ENCODE assay signal across 8 cellular contexts in the genomic region with DNA sequence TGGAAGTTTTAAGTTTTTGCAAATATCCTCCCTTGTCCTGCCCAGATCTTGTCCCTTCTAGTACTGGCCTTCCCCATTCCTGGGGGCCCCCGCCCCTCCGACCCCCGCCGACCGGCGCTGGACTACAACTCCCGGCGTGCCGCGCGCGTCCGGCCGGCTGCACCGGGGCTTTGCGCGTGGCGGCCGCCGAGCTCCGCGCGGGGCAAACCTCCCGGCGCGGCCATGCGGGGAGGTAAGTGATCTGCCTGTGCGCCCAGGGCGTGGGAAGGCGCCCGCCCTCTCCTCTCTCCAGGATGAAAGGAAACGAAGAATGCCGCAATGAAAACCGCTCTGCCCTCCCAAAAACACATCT. TPM values are rescaled to one million over a fixed set of nuclear protein-coding genes. Genes with fewer than 3 reads are reported as not detected.
DNase-seq lines count a peak whose midpoint lies in the region; ATAC-seq and TF ChIP-seq lines count a peak whose summit lies in the region.

No MANE protein-coding gene starts in this region.

- no peaks in the 10 kb centered on the region for H3K27me3 ChIP-seq in tibial artery

- H3K9me3 ChIP-seq in tibial artery, result no peaks in the 10 kb centered on the region

- no peaks in the 10 kb centered on the region for H3K36me3 Mint-ChIP-seq in CD14-positive monocyte
- no peaks in the 10 kb centered on the region for H3K36me3 Mint-ChIP-seq in activated T-helper 17 cell treated with anti-CD3 and anti-CD28 coated beads, Interleukin-2, amount 50 U/mL, for 72 hours (ENCODE audit: low read depth)
- H3K36me3 Mint-ChIP-seq in naive thymus-derived CD8-positive, alpha-beta T cell, result peaks cover 0 to 3% (median 0%) of the 10 kb centered on the region in 3 donors

- peaks cover 0 to 44% (median 17%) of the 10 kb centered on the region in 4 donors for H3K4me1 ChIP-seq in tibial artery

- H3K27ac ChIP-seq in tibial artery, result peak overlapping the region; percentile 85 to 88

- H3K4me3 Mint-ChIP-seq in CD14-positive monocyte, result peak overlapping the region; percentile 94 to 95
- peak overlapping the region; percentile 78 for H3K4me3 Mint-ChIP-seq in activated T-helper 17 cell treated with anti-CD3 and anti-CD28 coated beads, Interleukin-2, amount 50 U/mL, for 72 hours
- H3K4me3 Mint-ChIP-seq in naive thymus-derived CD8-positive, alpha-beta T cell, result peak overlapping the region; percentile 80 to 95 (median 90)

- POLR2A ChIA-PET in naive thymus-derived CD8-positive, alpha-beta T cell (lab: Charles Lee), result interaction anchor here (0.7 to 1.6 kb wide), 6 partner anchors 11 to 275 kb away, joined by 3 to 9 read pairs (median 3); a partner anchor contains a TSS

- ATAC-seq in GM18907 (IDR thresholded peaks at IDR 0.05; ENCODE audit: unreplicated experiment) (peak; percentile 77), HG03097 (IDR thresholded peaks at IDR 0.05; ENCODE audit: low FRiP score, unreplicated experiment) (peak; percentile 60)
- peak; percentile 73 for ATAC-seq in activated T-helper 17 cell treated with anti-CD3 and anti-CD28 coated beads, Interleukin-2, amount 50 U/mL, for 72 hours (replicated peaks)
- ATAC-seq in naive thymus-derived CD8-positive, alpha-beta T cell, result peak; percentile 71 to 81

- DNase-seq in CD14-positive monocyte (ENCODE audit: low spot score), result no peak
- peak; percentile 81 for DNase-seq in OCI-M1 (lab: John Stamatoyannopoulos, UW)
- peak; percentile 15 for DNase-seq in fibroblast of peridontal ligament (ENCODE audit: extremely low read depth)
- DNase-seq in naive thymus-derived CD8-positive, alpha-beta T cell, result peak in 9 of 10 donors; percentile 27 to 67 (median 48)
- DNase-seq in tibial artery, result peak; percentile 27 to 76

- no peaks in the 10 kb centered on the region for H3K27me3 Mint-ChIP-seq in CD14-positive monocyte (ENCODE audit: low read depth in 3 of 3)
- peaks cover 25% of the 10 kb centered on the region for H3K27me3 Mint-ChIP-seq in activated T-helper 17 cell treated with anti-CD3 and anti-CD28 coated beads, Interleukin-2, amount 50 U/mL, for 72 hours
- H3K27me3 Mint-ChIP-seq in naive thymus-derived CD8-positive, alpha-beta T cell, result peaks cover 0 to 5% (median 3%) of the 10 kb centered on the region in 5 donors

- intact Hi-C loops in CD14-positive monocyte (cut with micrococcal nuclease), result no loop called here
- intact Hi-C loops in tibial artery (cut with DNase I; ENCODE audit: low total_unique reads), result no loop called here

- TF ChIP-seq CTCF in CD14-positive monocyte (IDR thresholded peaks at IDR 0.05) (no peak), tibial artery (IDR thresholded peaks at IDR 0.05) (no peak)

- H3K4me3 ChIP-seq in tibial artery, result peak overlapping the region; percentile 77 to 84

- peak overlapping the region in 6 of 7 donors; percentile 50 to 86 (median 62) for H3K27ac Mint-ChIP-seq in CD14-positive monocyte
- no peak overlapping the region for H3K27ac Mint-ChIP-seq in activated T-helper 17 cell treated with anti-CD3 and anti-CD28 coated beads, Interleukin-2, amount 50 U/mL, for 72 hours
- peak overlapping the region in 9 of 10 donors; percentile 68 to 89 (median 84) for H3K27ac Mint-ChIP-seq in naive thymus-derived CD8-positive, alpha-beta T cell

- no peaks in the 10 kb centered on the region for H3K36me3 ChIP-seq in tibial artery

- peaks cover 39% of the 10 kb centered on the region for H3K4me1 Mint-ChIP-seq in CD14-positive monocyte
- H3K4me1 Mint-ChIP-seq in activated T-helper 17 cell treated with anti-CD3 and anti-CD28 coated beads, Interleukin-2, amount 50 U/mL, for 72 hours, result peaks cover 17% of the 10 kb centered on the region
- peaks cover 17 to 44% (median 42%) of the 10 kb centered on the region in 4 donors for H3K4me1 Mint-ChIP-seq in naive thymus-derived CD8-positive, alpha-beta T cell

- H3K9me3 Mint-ChIP-seq in CD14-positive monocyte, result peaks cover 4 to 17% (median 13%) of the 10 kb centered on the region in 7 donors
- no peaks in the 10 kb centered on the region for H3K9me3 Mint-ChIP-seq in activated T-helper 17 cell treated with anti-CD3 and anti-CD28 coated beads, Interleukin-2, amount 50 U/mL, for 72 hours
- peaks cover 0 to 3% (median 0%) of the 10 kb centered on the region in 9 donors for H3K9me3 Mint-ChIP-seq in naive thymus-derived CD8-positive, alpha-beta T cell

RNA-seq across cellular contexts. Expression of a gene that starts 3.2 kb away (rescaled TPM):
- polyA plus RNA-seq in CD14-positive monocyte, result under 1 TPM; 0.39 to 0.56 TPM
- total RNA-seq in activated T-helper 17 cell treated with anti-CD3 and anti-CD28 coated beads, Interleukin-2, amount 50 U/mL, for 72 hours, result not detected
- total RNA-seq in naive thymus-derived CD8-positive, alpha-beta T cell, result 1 to 10 TPM in 1 of 2 experiments, under 1 TPM in 1; 0.75 to 1.2 TPM
- 1 to 10 TPM in 2 of 3 donors, under 1 TPM in 1; 0.57 to 1.3 (median 1.2) TPM for polyA plus RNA-seq in naive thymus-derived CD8-positive, alpha-beta T cell
